Comparison of ENCODE assay signal across 20 cellular contexts in genomic region chr20:22579119-22579427, GRCh38. TPM values are rescaled to one million over a fixed set of nuclear protein-coding genes. Genes with fewer than 3 reads are reported as not detected.
A peak's percentile ranks its signal among the peaks of the same experiment; 100 is the strongest.
DNase-seq lines count a peak whose midpoint lies in the region; ATAC-seq and TF ChIP-seq lines count a peak whose summit lies in the region.
"Had no signal": no experiment of that assay in that cellular context is flagged by ENCODE, and none has a peak within 500 bp of the region (broad histone marks: within the 10 kb centered on the region; RNA-seq: fewer than 3 reads in every experiment).

No MANE protein-coding gene starts in this region.

- H3K27ac ChIP-seq in coronary artery: no peak overlapping the region
- no peak overlapping the region for H3K27ac ChIP-seq in mesendoderm (ENCODE audit: low read depth, low read length)
- no peak overlapping the region for H3K27ac ChIP-seq in suprapubic skin
- H3K27ac ChIP-seq: C4-2B, foreskin keratinocyte, KMS-11, ovary had no signal

- no peak for TF ChIP-seq CTCF in coronary artery (IDR thresholded peaks at IDR 0.05)
- TF ChIP-seq CTCF in suprapubic skin (IDR thresholded peaks at IDR 0.05): no peak
- TF ChIP-seq CTCF in GM13976 (IDR thresholded peaks at IDR 0.05; ENCODE audit: borderline replicate concordance, control extremely low read depth, extremely low read depth, insufficient read depth, missing control alignments): no peak

- H3K4me3 ChIP-seq in coronary artery (peak overlapping the region; percentile 32), mesendoderm (ENCODE audit: low read length) (no peak overlapping the region), suprapubic skin (peak overlapping the region; percentile 22)
- H3K4me3 ChIP-seq: ovary had no signal

- H3K56ac ChIP-seq in mesendoderm (ENCODE audit: low read length): no peak overlapping the region

- H3K4me1 ChIP-seq in mesendoderm (ENCODE audit: control insufficient read depth, low read depth, low read length) (peaks cover 6% of the 10 kb centered on the region), suprapubic skin (peaks cover 34% of the 10 kb centered on the region)
- H3K4me1 ChIP-seq: foreskin keratinocyte had no signal

- no peak for ATAC-seq in HG03521 (IDR thresholded peaks at IDR 0.05; ENCODE audit: unreplicated experiment)
- ATAC-seq: activated CD4-positive, CD25-positive, alpha-beta regulatory T cell treated with anti-CD3 and anti-CD28 coated beads, Interleukin-2, amount 50 U/mL, for 24 hours; foreskin keratinocyte; T-helper 17 cell had no signal

- no peaks in the 10 kb centered on the region for H3K9me3 ChIP-seq in suprapubic skin
- H3K9me3 ChIP-seq: ovary had no signal

- H4K8ac ChIP-seq in mesendoderm (ENCODE audit: low read depth, low read length): no peak overlapping the region

- no peak overlapping the region for H3K18ac ChIP-seq in mesendoderm (ENCODE audit: low read length)

- H3K27me3 ChIP-seq in mesendoderm (ENCODE audit: insufficient read depth, low read length, poor library complexity) (peaks cover 63% of the 10 kb centered on the region), suprapubic skin (peaks cover 99% of the 10 kb centered on the region)
- H3K27me3 ChIP-seq: ovary had no signal

- no peak overlapping the region for H2BK5ac ChIP-seq in mesendoderm (ENCODE audit: low read length)

- TF ChIP-seq EP300 in suprapubic skin (IDR thresholded peaks at IDR 0.05): no peak

- H3K4ac ChIP-seq in mesendoderm (ENCODE audit: low read depth, low read length): no peak overlapping the region

- H3K36me3 ChIP-seq in mesendoderm (ENCODE audit: control insufficient read depth, insufficient read depth, low read length): no peaks in the 10 kb centered on the region
- H3K36me3 ChIP-seq in suprapubic skin: no peaks in the 10 kb centered on the region
- H3K36me3 ChIP-seq: ovary had no signal

- DNase-seq in NCI-H146 (lab: John Stamatoyannopoulos, UW): peak; percentile 97
- no peak for DNase-seq in coronary artery (ENCODE audit: low spot score)
- peak; percentile 95 for DNase-seq in mesendoderm
- no peak for DNase-seq in suprapubic skin (ENCODE audit: low spot score in 2 of 2)
- DNase-seq in NCI-H226: no peak
- no peak for DNase-seq in GM13976 (ENCODE audit: low spot score)
- no peak for DNase-seq in central memory CD4-positive, alpha-beta T cell
- DNase-seq: activated CD8-positive, alpha-beta memory T cell treated with anti-CD3 and anti-CD28 coated beads, Interleukin-2, amount 50 U/mL, for 48 hours; effector memory CD4-positive, alpha-beta T cell; foreskin keratinocyte; NCI-H1417 treated with DMSO at 0.1 percent for 48 hours; NCI-H510A; ovary; substantia nigra; T-helper 17 cell had no signal

- H3K79me2 ChIP-seq in mesendoderm (ENCODE audit: control insufficient read depth, insufficient read depth, low read length): no peaks in the 10 kb centered on the region

- H3K9ac ChIP-seq in mesendoderm (ENCODE audit: low read length): no peak overlapping the region
- H3K9ac ChIP-seq: KMS-11 had no signal

- H3K23ac ChIP-seq in mesendoderm (ENCODE audit: low read length): no peak overlapping the region

- in situ Hi-C loops in GM13976 (cut with MboI; ENCODE audit: low sequenced_read_pairs, unreplicated experiment): loop anchor here (10.0 kb wide), 1 partner anchor 864 kb away; no protein-coding TSS in a partner anchor

- no peak overlapping the region for H2AK5ac ChIP-seq in mesendoderm (ENCODE audit: low read length)

- no peak for TF ChIP-seq POLR2A in suprapubic skin (IDR thresholded peaks at IDR 0.05)

- no peaks in the 10 kb centered on the region for H3K79me1 ChIP-seq in mesendoderm (ENCODE audit: low read length)

- WGBS in mesendoderm (ENCODE audit: extremely low coverage, insufficient coverage, low lambda C conversion rate): no CpG with 5 or more reads among the region's 21 CpGs
- 4% methylated on average over 18 of the region's 21 CpGs for WGBS in suprapubic skin

- no peak overlapping the region for H2BK120ac ChIP-seq in mesendoderm (ENCODE audit: low read depth, low read length)

- no peak overlapping the region for H3K4me2 ChIP-seq in mesendoderm (ENCODE audit: low read length)
- H3K4me2 ChIP-seq: KMS-11 had no signal

- H4K5ac ChIP-seq in mesendoderm (ENCODE audit: low read length): no peak overlapping the region

- no peak overlapping the region for H2BK15ac ChIP-seq in mesendoderm (replicated peaks; ENCODE audit: low read depth)

RNA-seq across cellular contexts. Expression of gene FOXA2, which starts 5.3 kb away (rescaled TPM):
- polyA plus RNA-seq in mesendoderm (2013, experiment 1 of 2): 5.9 TPM
- 5.6 TPM for polyA plus RNA-seq in mesendoderm (2013, experiment 2 of 2)
- total RNA-seq in suprapubic skin: not detected
- total RNA-seq: mesenteric fat pad, T-helper 17 cell had no signal
- polyA plus RNA-seq: ovary had no signal

Comparison
In these comparisons a context has a peak if more than half of its experiments do, and no peak if none do; other contexts are left out.
1. DNase-seq: peak in NCI-H146 (single experiment) and mesendoderm (single experiment); none in coronary artery (single experiment), suprapubic skin (0 of 2), NCI-H226 (single experiment), GM13976 (single experiment) and central memory CD4-positive, alpha-beta T cell (single experiment).